15 cellular contexts compared by ENCODE assay signal in genomic region chr10:19194866-19195265, GRCh38.
"Had no signal": no experiment of that assay in that cellular context is flagged by ENCODE, and none has a peak within 500 bp of the region (broad histone marks: within the 10 kb centered on the region; RNA-seq: fewer than 3 reads in every experiment).

No MANE protein-coding gene starts in this region.

- H3K9me3 ChIP-seq: esophagus squamous epithelium, sigmoid colon, thoracic aorta had no signal

- ATAC-seq: heart right ventricle, lower lobe of right lung, natural killer cell had no signal

- H3K4me3 ChIP-seq: esophagus squamous epithelium, heart right ventricle, left ventricle myocardium inferior, lower lobe of right lung, sigmoid colon, skin epidermis, stomach, thoracic aorta, transverse colon had no signal

- H3K4me1 ChIP-seq: esophagus squamous epithelium, heart right ventricle, left ventricle myocardium inferior, lower lobe of right lung, sigmoid colon, stomach, transverse colon had no signal

- H3K27ac ChIP-seq: esophagus squamous epithelium, heart right ventricle, left ventricle myocardium inferior, lower lobe of right lung, sigmoid colon, skin epidermis, stomach, thoracic aorta, transverse colon had no signal

- H3K27me3 ChIP-seq: esophagus squamous epithelium, heart right ventricle, sigmoid colon, stomach, transverse colon had no signal

- DNase-seq: effector memory CD4-positive, alpha-beta T cell; esophagus squamous epithelium; heart right ventricle; hypothalamus; left ventricle myocardium inferior; lower lobe of right lung; natural killer cell; posterior cingulate gyrus; sigmoid colon; stimulated activated naive CD4-positive, alpha-beta T cell; stomach; substantia nigra; transverse colon had no signal

- H3K36me3 ChIP-seq: esophagus squamous epithelium, heart right ventricle, left ventricle myocardium inferior, lower lobe of right lung, sigmoid colon, stomach, thoracic aorta, transverse colon had no signal
